ENCODE assay signal across 20 cellular contexts in the genomic region with DNA sequence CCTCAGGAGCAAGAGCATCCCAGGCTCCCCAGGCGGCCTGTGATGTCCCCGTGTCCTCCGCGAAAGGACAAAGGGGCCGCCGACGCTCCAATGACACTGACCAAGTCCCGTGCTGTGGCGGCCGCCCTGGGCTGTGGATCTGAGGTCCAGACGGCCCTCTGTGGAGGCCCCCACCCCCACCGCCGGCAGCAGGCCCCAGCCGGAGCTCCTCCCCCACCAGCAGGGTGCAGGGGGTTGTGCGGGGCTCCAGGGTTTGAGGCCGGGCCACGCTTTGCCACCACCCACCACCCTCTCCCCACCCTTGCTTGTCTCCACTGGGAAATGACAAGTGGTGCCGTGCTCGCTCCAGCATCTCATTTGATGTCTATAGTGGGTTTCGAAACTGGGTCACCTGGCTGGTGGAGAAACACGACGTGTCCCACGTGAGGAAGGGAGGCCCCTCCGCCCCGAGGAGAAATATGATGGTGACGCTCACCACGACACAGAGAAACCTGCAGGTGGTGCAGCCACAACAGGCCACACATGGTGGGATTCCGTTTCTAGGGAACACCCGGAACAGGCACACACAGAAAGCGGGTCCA.
"Had no signal": no experiment of that assay in that cellular context is flagged by ENCODE, and none has a peak within 500 bp of the region (broad histone marks: within the 10 kb centered on the region; RNA-seq: fewer than 3 reads in every experiment).

No MANE protein-coding gene starts in this region.

- ATAC-seq: activated CD4-positive, alpha-beta T cell treated with anti-CD3 and anti-CD28 coated beads for 36 hours; activated naive CD4-positive, alpha-beta T cell treated with anti-CD3 and anti-CD28 coated beads, Interleukin-2, amount 50 U/mL, for 72 hours; effector memory CD8-positive, alpha-beta T cell; left lobe of liver; stimulated activated naive CD8-positive, alpha-beta T cell treated with anti-CD3 and anti-CD28 coated beads, Interleukin-15, Interleukin-2, amounts not matched to agents 100 U/mL and 50 U/mL, for 24 hours; WTC11 had no signal

- H3K36me3 Mint-ChIP-seq: activated naive CD4-positive, alpha-beta T cell treated with anti-CD3 and anti-CD28 coated beads, Interleukin-2, amount 50 U/mL, for 72 hours; memory B cell; naive B cell; WTC11 had no signal

- H3K4me1 Mint-ChIP-seq: WTC11 had no signal

- H3K9me3 ChIP-seq: adrenal gland, esophagus squamous epithelium, tibial artery had no signal

- H3K9me3 Mint-ChIP-seq: activated T-helper 1 cell treated with anti-CD3 and anti-CD28 coated beads, Interleukin-12 subunit alpha, Interleukin-12 subunit beta, Interleukin-2, Interleukin-4 antibody, amounts not matched to agents 30 ng/mL and 10 ng/mL and 1 ng/mL, durations not matched to agents 14 hours and 24 hours and 36 hours; effector memory CD8-positive, alpha-beta T cell; memory B cell; naive B cell had no signal

- H3K4me1 ChIP-seq: adrenal gland, esophagus squamous epithelium, tibial artery had no signal

- H3K79me2 ChIP-seq: hepatocyte had no signal

- H3K4me3 Mint-ChIP-seq: activated CD4-positive, alpha-beta T cell treated with anti-CD3 and anti-CD28 coated beads for 36 hours; activated T-helper 1 cell treated with anti-CD3 and anti-CD28 coated beads, Interleukin-12 subunit alpha, Interleukin-12 subunit beta, Interleukin-2, Interleukin-4 antibody, amounts not matched to agents 30 ng/mL and 10 ng/mL and 1 ng/mL, durations not matched to agents 14 hours and 24 hours and 36 hours; effector memory CD8-positive, alpha-beta T cell; memory B cell; naive B cell; WTC11 had no signal

- FAIRE-seq: islet of Langerhans had no signal

- H3K27me3 ChIP-seq: adrenal gland, cardiac muscle cell, esophagus squamous epithelium, hepatocyte, tibial artery had no signal

- DNase-seq: activated CD4-positive, alpha-beta T cell treated with anti-CD3 and anti-CD28 coated beads for 36 hours; activated CD4-positive, alpha-beta T cell treated with anti-CD3 and anti-CD28 coated beads, Interleukin-2, amount 50 U/mL, for 48 hours; activated gamma-delta T cell treated with Interleukin-2 at 50 U/mL for 16 hours; activated T-cell treated with anti-CD3 and anti-CD28 coated beads for 4 hours; effector memory CD8-positive, alpha-beta T cell; esophagus squamous epithelium; naive B cell; stimulated activated naive CD8-positive, alpha-beta T cell treated with anti-CD3 and anti-CD28 coated beads, Interleukin-15, Interleukin-2, amounts not matched to agents 100 U/mL and 50 U/mL, for 24 hours; substantia nigra; SW 1271; tibial artery had no signal

- H3K27ac Mint-ChIP-seq: activated CD4-positive, alpha-beta T cell treated with anti-CD3 and anti-CD28 coated beads for 36 hours; activated naive CD4-positive, alpha-beta T cell treated with anti-CD3 and anti-CD28 coated beads, Interleukin-2, amount 50 U/mL, for 72 hours; activated T-helper 1 cell treated with anti-CD3 and anti-CD28 coated beads, Interleukin-12 subunit alpha, Interleukin-12 subunit beta, Interleukin-2, Interleukin-4 antibody, amounts not matched to agents 30 ng/mL and 10 ng/mL and 1 ng/mL, durations not matched to agents 14 hours and 24 hours and 36 hours; effector memory CD8-positive, alpha-beta T cell; memory B cell; naive B cell; WTC11 had no signal

- H3K36me3 ChIP-seq: adrenal gland, cardiac muscle cell, esophagus squamous epithelium, tibial artery had no signal

- H3K27me3 Mint-ChIP-seq: activated CD4-positive, alpha-beta T cell treated with anti-CD3 and anti-CD28 coated beads for 36 hours; effector memory CD8-positive, alpha-beta T cell had no signal

- H3K27ac ChIP-seq: adrenal gland, cardiac muscle cell, esophagus squamous epithelium, hepatocyte, tibial artery had no signal

- H3K4me2 ChIP-seq: hepatocyte had no signal

- H2AFZ ChIP-seq: hepatocyte had no signal

- H3K4me3 ChIP-seq: adrenal gland, cardiac muscle cell, esophagus squamous epithelium, hepatocyte, tibial artery had no signal
